In genomic region chr7:146106319-146106718, GRCh38 we compare ENCODE assay signal across 34 cellular contexts. TPM values are rescaled to one million over a fixed set of nuclear protein-coding genes. Genes with fewer than 3 reads are reported as not detected.
"Had no signal": no experiment of that assay in that cellular context is flagged by ENCODE, and none has a peak within 500 bp of the region (broad histone marks: within the 10 kb centered on the region; RNA-seq: fewer than 3 reads in every experiment).

No MANE protein-coding gene starts in this region.

- ATAC-seq: activated CD8-positive, alpha-beta T cell treated with anti-CD3 and anti-CD28 coated beads for 36 hours; activated naive CD4-positive, alpha-beta T cell treated with anti-CD3 and anti-CD28 coated beads, Interleukin-2, amount 50 U/mL, for 72 hours; activated T-cell treated with anti-CD3 and anti-CD28 coated beads, Interleukin-2, amount 50 U/mL, for 4 hours; activated T-cell treated with anti-CD3 and anti-CD28 coated beads, Interleukin-2, amount 50 U/mL, for 72 hours; activated T-helper 17 cell treated with anti-CD3 and anti-CD28 coated beads, Interleukin-2, amount 50 U/mL, for 72 hours; body of pancreas had no signal

- H3K36me3 ChIP-seq: adrenal gland, brain microvascular endothelial cell, breast epithelium had no signal

- H3K4me3 ChIP-seq: adrenal gland, body of pancreas, breast epithelium had no signal

- DNase-seq: activated B cell treated with CpG ODN at 0.5 μM for 24 hours; activated CD4-positive, alpha-beta memory T cell treated with anti-CD3 and anti-CD28 coated beads for 36 hours; activated CD4-positive, alpha-beta T cell treated with anti-CD3 and anti-CD28 coated beads for 4 hours; activated CD4-positive, alpha-beta T cell treated with anti-CD3 and anti-CD28 coated beads, Interleukin-2, amount 10 ng/mL, durations not matched to agents 24 days and 14 days; activated CD4-positive, alpha-beta T cell treated with anti-CD3 and anti-CD28 coated beads, Interleukin-2, amount 50 U/mL, for 1 hour; activated CD4-positive, alpha-beta T cell treated with anti-CD3 and anti-CD28 coated beads, Interleukin-2, amount 50 U/mL, for 4 hours; activated CD4-positive, CD25-positive, alpha-beta regulatory T cell treated with anti-CD3 and anti-CD28 coated beads, Interleukin-2, amount 50 U/mL, for 72 hours; activated CD8-positive, alpha-beta memory T cell treated with anti-CD3 and anti-CD28 coated beads, Interleukin-2, amount 50 U/mL, for 4 hours; activated CD8-positive, alpha-beta T cell treated with anti-CD3 and anti-CD28 coated beads for 36 hours; activated effector memory CD4-positive, alpha-beta T cell treated with anti-CD3 and anti-CD28 coated beads, Interleukin-2, amount 50 U/mL, for 16 hours; activated gamma-delta T cell treated with Interleukin-2 at 50 U/mL for 16 hours; activated naive CD4-positive, alpha-beta T cell; activated naive CD4-positive, alpha-beta T cell treated with anti-CD3 and anti-CD28 coated beads for 36 hours; activated naive CD4-positive, alpha-beta T cell treated with anti-CD3 and anti-CD28 coated beads, Interleukin-2, amount 50 U/mL, for 16 hours; activated naive CD8-positive, alpha-beta T cell treated with anti-CD3 and anti-CD28 coated beads for 36 hours; activated T-cell treated with anti-CD3 and anti-CD28 coated beads for 4 hours; activated T-cell treated with anti-CD3 and anti-CD28 coated beads, Interleukin-2, amount 50 U/mL, for 1 hour; activated T-cell treated with anti-CD3 and anti-CD28 coated beads, Interleukin-2, amount 50 U/mL, for 4 hours; activated T-cell treated with anti-CD3 and anti-CD28 coated beads, Interleukin-2, amount 50 U/mL, for 72 hours; adrenal gland; amniotic stem cell; aorta; body of pancreas; brain microvascular endothelial cell; central memory CD4-positive, alpha-beta T cell; T-helper 2 cell; T-helper 9 cell had no signal

- H3K27ac ChIP-seq: adrenal gland, body of pancreas, brain microvascular endothelial cell, breast epithelium, VCaP had no signal

- H3K9me3 ChIP-seq: adrenal gland, body of pancreas, breast epithelium had no signal

- H3K4me1 ChIP-seq: adrenal gland, body of pancreas, breast epithelium had no signal

- FAIRE-seq: astrocyte, colon, TTC549 had no signal

- H3K27me3 ChIP-seq: adrenal gland, body of pancreas, brain microvascular endothelial cell, breast epithelium had no signal

RNA-seq across cellular contexts. Expression of gene CNTNAP2, which starts 10.3 kb away (rescaled TPM):
- polyA plus RNA-seq: aorta had no signal
